Comparison of ENCODE assay signal across 10 cellular contexts in genomic region chr1:92538048-92538412, GRCh38. TPM values are rescaled to one million over a fixed set of nuclear protein-coding genes. Genes with fewer than 3 reads are reported as not detected.
DNase-seq lines count a peak whose midpoint lies in the region; ATAC-seq and TF ChIP-seq lines count a peak whose summit lies in the region.
"Had no signal": no experiment of that assay in that cellular context is flagged by ENCODE, and none has a peak within 500 bp of the region (broad histone marks: within the 10 kb centered on the region; RNA-seq: fewer than 3 reads in every experiment).

No MANE protein-coding gene starts in this region.

- intact Hi-C loops in activated T-helper 1 cell treated with anti-CD3 and anti-CD28 coated beads, Interleukin-12 subunit alpha, Interleukin-12 subunit beta, Interleukin-2, Interleukin-4 antibody, amounts not matched to agents 30 ng/mL and 10 ng/mL and 1 ng/mL, durations not matched to agents 14 hours and 24 hours and 36 hours (cut with micrococcal nuclease), result loop anchor here (1.0 to 5.0 kb wide), 10 partner anchors 18 to 1155 kb away; no protein-coding TSS in a partner anchor
- intact Hi-C loops in esophagus squamous epithelium (cut with DNase I) (no loop called here), ascending aorta (cut with DNase I) (no loop called here)

- TF ChIP-seq CTCF in esophagus squamous epithelium (IDR thresholded peaks at IDR 0.05) (no peak), ascending aorta (IDR thresholded peaks at IDR 0.05) (no peak)

- DNase-seq in activated T-helper 1 cell treated with anti-CD3 and anti-CD28 coated beads, Interleukin-12 subunit alpha, Interleukin-12 subunit beta, Interleukin-2, Interleukin-4 antibody, amounts not matched to agents 30 ng/mL and 10 ng/mL and 1 ng/mL, durations not matched to agents 14 hours and 24 hours and 36 hours (ENCODE audit: low spot score), result no peak
- DNase-seq in esophagus squamous epithelium (lab: John Stamatoyannopoulos, UW), result no peak
- DNase-seq in substantia nigra (lab: John Stamatoyannopoulos, UW), result no peak
- DNase-seq in NCI-H226, result no peak
- DNase-seq in ascending aorta (ENCODE audit: low spot score in 2 of 2), result no peak
- DNase-seq: transverse colon had no signal

- peaks cover 86% of the 10 kb centered on the region for H3K4me1 Mint-ChIP-seq in activated T-helper 1 cell treated with anti-CD3 and anti-CD28 coated beads, Interleukin-12 subunit alpha, Interleukin-12 subunit beta, Interleukin-2, Interleukin-4 antibody, amounts not matched to agents 30 ng/mL and 10 ng/mL and 1 ng/mL, durations not matched to agents 14 hours and 24 hours and 36 hours (ENCODE audit: low read depth)

- H3K36me3 ChIP-seq in BLaER1 (0 out of 2 replicates have a peak, but pooled peaks cover 2% of the 10 kb centered on the region), esophagus squamous epithelium (peaks cover 0 to 4% (median 0%) of the 10 kb centered on the region in 3 donors), ascending aorta (no peaks in the 10 kb centered on the region)
- H3K36me3 ChIP-seq: transverse colon had no signal

- H3K4me3 Mint-ChIP-seq in activated T-helper 1 cell treated with anti-CD3 and anti-CD28 coated beads, Interleukin-12 subunit alpha, Interleukin-12 subunit beta, Interleukin-2, Interleukin-4 antibody, amounts not matched to agents 30 ng/mL and 10 ng/mL and 1 ng/mL, durations not matched to agents 14 hours and 24 hours and 36 hours, result peak overlapping the region; percentile 68

- peaks cover 28% of the 10 kb centered on the region for H3K36me3 Mint-ChIP-seq in activated T-helper 1 cell treated with anti-CD3 and anti-CD28 coated beads, Interleukin-12 subunit alpha, Interleukin-12 subunit beta, Interleukin-2, Interleukin-4 antibody, amounts not matched to agents 30 ng/mL and 10 ng/mL and 1 ng/mL, durations not matched to agents 14 hours and 24 hours and 36 hours (ENCODE audit: low read depth)

- peaks cover 30% of the 10 kb centered on the region for H3K4me1 ChIP-seq in BLaER1
- no peaks in the 10 kb centered on the region for H3K4me1 ChIP-seq in esophagus squamous epithelium
- H3K4me1 ChIP-seq in ascending aorta, result no peaks in the 10 kb centered on the region

- H3K4me2 ChIP-seq in BLaER1, result peak overlapping the region; percentile 60

- H3K9me3 Mint-ChIP-seq in activated T-helper 1 cell treated with anti-CD3 and anti-CD28 coated beads, Interleukin-12 subunit alpha, Interleukin-12 subunit beta, Interleukin-2, Interleukin-4 antibody, amounts not matched to agents 30 ng/mL and 10 ng/mL and 1 ng/mL, durations not matched to agents 14 hours and 24 hours and 36 hours, result peaks cover 7% of the 10 kb centered on the region

- H3K9me3 ChIP-seq in BLaER1, result peaks cover 7% of the 10 kb centered on the region
- H3K9me3 ChIP-seq in esophagus squamous epithelium, result no peaks in the 10 kb centered on the region
- H3K9me3 ChIP-seq in ascending aorta, result no peaks in the 10 kb centered on the region
- H3K9me3 ChIP-seq: transverse colon had no signal

- H3K27ac Mint-ChIP-seq in activated T-helper 1 cell treated with anti-CD3 and anti-CD28 coated beads, Interleukin-12 subunit alpha, Interleukin-12 subunit beta, Interleukin-2, Interleukin-4 antibody, amounts not matched to agents 30 ng/mL and 10 ng/mL and 1 ng/mL, durations not matched to agents 14 hours and 24 hours and 36 hours, result peak overlapping the region; percentile 96

- H3K27me3 Mint-ChIP-seq in activated T-helper 1 cell treated with anti-CD3 and anti-CD28 coated beads, Interleukin-12 subunit alpha, Interleukin-12 subunit beta, Interleukin-2, Interleukin-4 antibody, amounts not matched to agents 30 ng/mL and 10 ng/mL and 1 ng/mL, durations not matched to agents 14 hours and 24 hours and 36 hours (ENCODE audit: insufficient read depth), result no peaks in the 10 kb centered on the region

- no peak for TF ChIP-seq POLR2A in esophagus squamous epithelium (IDR thresholded peaks at IDR 0.05)

- H3K9ac ChIP-seq in BLaER1, result no peak overlapping the region

- no peaks in the 10 kb centered on the region for H3K27me3 ChIP-seq in BLaER1
- no peaks in the 10 kb centered on the region for H3K27me3 ChIP-seq in esophagus squamous epithelium
- H3K27me3 ChIP-seq in ascending aorta, result no peaks in the 10 kb centered on the region
- H3K27me3 ChIP-seq: transverse colon had no signal

- H3K27ac ChIP-seq in BLaER1, result no peak overlapping the region; the same call in 1 of the 2 replicates
- no peak overlapping the region for H3K27ac ChIP-seq in esophagus squamous epithelium
- no peak overlapping the region for H3K27ac ChIP-seq in substantia nigra (ENCODE audit: low read depth, low read length, poor library complexity, severe bottlenecking)
- no peak overlapping the region for H3K27ac ChIP-seq in ascending aorta

- H3K4me3 ChIP-seq in BLaER1 (no peak overlapping the region), esophagus squamous epithelium (no peak overlapping the region), ascending aorta (no peak overlapping the region)
- H3K4me3 ChIP-seq: lung, transverse colon had no signal

- ATAC-seq in GM19025 (IDR thresholded peaks at IDR 0.05; ENCODE audit: low read depth, unreplicated experiment) (peak; percentile 61), HG03060 (IDR thresholded peaks at IDR 0.05; ENCODE audit: low read depth, unreplicated experiment) (peak; percentile 60)

- WGBS in esophagus squamous epithelium, 2 donors, result 24 to 32% methylated on average over 2 of the region's 2 CpGs

- no peaks in the 10 kb centered on the region for H4K20me1 ChIP-seq in BLaER1

RNA-seq across cellular contexts. Expression of gene GFI1, which starts 51.3 kb away (rescaled TPM):
- 95.7 and 103 TPM in 2 replicates for total RNA-seq in activated T-helper 1 cell treated with anti-CD3 and anti-CD28 coated beads, Interleukin-12 subunit alpha, Interleukin-12 subunit beta, Interleukin-2, Interleukin-4 antibody, amounts not matched to agents 30 ng/mL and 10 ng/mL and 1 ng/mL, durations not matched to agents 14 hours and 24 hours and 36 hours
- total RNA-seq in esophagus squamous epithelium, result 1 to 10 TPM in 2 of 4 donors, under 1 TPM in 2; 0.09 to 2.7 (median 0.85) TPM
- not detected for total RNA-seq in ascending aorta

Comparison
In these comparisons a context has a peak if more than half of its experiments do, and no peak if none do; other contexts are left out.
1. RNA of gene GFI1, which starts 51.3 kb away (total RNA-seq): 95.7 to 103 TPM in activated T-helper 1 cell treated with anti-CD3 and anti-CD28 coated beads, Interleukin-12 subunit alpha, Interleukin-12 subunit beta, Interleukin-2, Interleukin-4 antibody, amounts not matched to agents 30 ng/mL and 10 ng/mL and 1 ng/mL, durations not matched to agents 14 hours and 24 hours and 36 hours; 0.09 to 2.7 TPM in esophagus squamous epithelium and not detected in ascending aorta (single experiment); every median in the first group is over 10 times any median in the second.